ENCODE assay signal across 24 cellular contexts in genomic region chr6:169093770-169094553, GRCh38.
"Had no signal": no experiment of that assay in that cellular context is flagged by ENCODE, and none has a peak within 500 bp of the region (broad histone marks: within the 10 kb centered on the region; RNA-seq: fewer than 3 reads in every experiment).

No MANE protein-coding gene starts in this region.

- H3K27me3 ChIP-seq: brain microvascular endothelial cell, gastroesophageal sphincter had no signal

- H3K4me1 Mint-ChIP-seq: activated CD4-positive, alpha-beta memory T cell treated with anti-CD3 and anti-CD28 coated beads, Interleukin-2, amount 10 ng/mL, durations not matched to agents 7 days and 5 days; activated CD4-positive, alpha-beta T cell treated with anti-CD3 and anti-CD28 coated beads for 36 hours; activated CD4-positive, alpha-beta T cell treated with anti-CD3 and anti-CD28 coated beads, Interleukin-2, amount 10 ng/mL, durations not matched to agents 24 days and 14 days had no signal

- ATAC-seq: activated CD4-positive, alpha-beta T cell treated with anti-CD3 and anti-CD28 coated beads for 36 hours; activated T-cell treated with anti-CD3 and anti-CD28 coated beads, Interleukin-2, amount 50 U/mL, for 72 hours; esophagus mucosa; gastroesophageal sphincter had no signal

- H3K4me3 Mint-ChIP-seq: activated CD4-positive, alpha-beta memory T cell treated with anti-CD3 and anti-CD28 coated beads, Interleukin-2, amount 10 ng/mL, durations not matched to agents 7 days and 5 days; activated CD4-positive, alpha-beta T cell treated with anti-CD3 and anti-CD28 coated beads for 36 hours; activated CD4-positive, alpha-beta T cell treated with anti-CD3 and anti-CD28 coated beads, Interleukin-2, amount 10 ng/mL, durations not matched to agents 24 days and 14 days; activated naive CD8-positive, alpha-beta T cell; activated T-cell treated with anti-CD3 and anti-CD28 coated beads, Interleukin-2, amount 50 U/mL, for 24 hours; activated T-cell treated with anti-CD3 and anti-CD28 coated beads, Interleukin-2, amount 50 U/mL, for 72 hours; T-helper 1 cell treated with Interleukin-12 subunit alpha and Interleukin-12 subunit beta and Interleukin-4 antibody, amounts not matched to agents 30 μg/mL and 1 μg/mL, for 36 hours had no signal

- H3K27ac Mint-ChIP-seq: activated CD4-positive, alpha-beta memory T cell treated with anti-CD3 and anti-CD28 coated beads, Interleukin-2, amount 10 ng/mL, durations not matched to agents 7 days and 5 days; activated CD4-positive, alpha-beta T cell treated with anti-CD3 and anti-CD28 coated beads for 36 hours; activated CD4-positive, alpha-beta T cell treated with anti-CD3 and anti-CD28 coated beads, Interleukin-2, amount 10 ng/mL, durations not matched to agents 24 days and 14 days; activated naive CD8-positive, alpha-beta T cell; activated T-cell treated with anti-CD3 and anti-CD28 coated beads, Interleukin-2, amount 50 U/mL, for 24 hours; activated T-cell treated with anti-CD3 and anti-CD28 coated beads, Interleukin-2, amount 50 U/mL, for 72 hours; T-helper 1 cell treated with Interleukin-12 subunit alpha and Interleukin-12 subunit beta and Interleukin-4 antibody, amounts not matched to agents 30 μg/mL and 1 μg/mL, for 36 hours had no signal

- H3K4me3 ChIP-seq: gastroesophageal sphincter had no signal

- H3K27me3 Mint-ChIP-seq: activated CD4-positive, alpha-beta memory T cell treated with anti-CD3 and anti-CD28 coated beads, Interleukin-2, amount 10 ng/mL, durations not matched to agents 7 days and 5 days; activated CD4-positive, alpha-beta T cell treated with anti-CD3 and anti-CD28 coated beads, Interleukin-2, amount 10 ng/mL, durations not matched to agents 24 days and 14 days had no signal

- DNase-seq: activated CD4-positive, alpha-beta memory T cell treated with anti-CD3 and anti-CD28 coated beads, Interleukin-2, amount 10 ng/mL, durations not matched to agents 7 days and 5 days; activated CD4-positive, alpha-beta T cell treated with anti-CD3 and anti-CD28 coated beads for 36 hours; activated CD4-positive, alpha-beta T cell treated with anti-CD3 and anti-CD28 coated beads, Interleukin-2, amount 10 ng/mL, durations not matched to agents 24 days and 14 days; activated CD4-positive, CD25-positive, alpha-beta regulatory T cell; activated CD4-positive, CD25-positive, alpha-beta regulatory T cell treated with anti-CD3 and anti-CD28 coated beads, Interleukin-2, amount 50 U/mL, for 72 hours; activated CD8-positive, alpha-beta memory T cell treated with anti-CD3 and anti-CD28 coated beads, Interleukin-2, amount 50 U/mL, for 48 hours; activated gamma-delta T cell; activated naive CD4-positive, alpha-beta T cell; activated naive CD4-positive, alpha-beta T cell treated with anti-CD3 and anti-CD28 coated beads, Interleukin-2, amount 50 U/mL, for 16 hours; activated T-cell treated with anti-CD3 and anti-CD28 coated beads for 4 hours; activated T-cell treated with anti-CD3 and anti-CD28 coated beads, Interleukin-2, amount 50 U/mL, for 24 hours; activated T-cell treated with anti-CD3 and anti-CD28 coated beads, Interleukin-2, amount 50 U/mL, for 72 hours; amniotic stem cell; anterior cingulate cortex; brain microvascular endothelial cell; caudate nucleus; effector CD8-positive, alpha-beta T cell; foreskin melanocyte; T1000 had no signal

- H3K4me1 ChIP-seq: gastroesophageal sphincter had no signal

- H3K36me3 ChIP-seq: brain microvascular endothelial cell, gastroesophageal sphincter had no signal

- H3K27ac ChIP-seq: brain microvascular endothelial cell, epithelial cell of prostate, gastroesophageal sphincter had no signal
